In the genomic region with DNA sequence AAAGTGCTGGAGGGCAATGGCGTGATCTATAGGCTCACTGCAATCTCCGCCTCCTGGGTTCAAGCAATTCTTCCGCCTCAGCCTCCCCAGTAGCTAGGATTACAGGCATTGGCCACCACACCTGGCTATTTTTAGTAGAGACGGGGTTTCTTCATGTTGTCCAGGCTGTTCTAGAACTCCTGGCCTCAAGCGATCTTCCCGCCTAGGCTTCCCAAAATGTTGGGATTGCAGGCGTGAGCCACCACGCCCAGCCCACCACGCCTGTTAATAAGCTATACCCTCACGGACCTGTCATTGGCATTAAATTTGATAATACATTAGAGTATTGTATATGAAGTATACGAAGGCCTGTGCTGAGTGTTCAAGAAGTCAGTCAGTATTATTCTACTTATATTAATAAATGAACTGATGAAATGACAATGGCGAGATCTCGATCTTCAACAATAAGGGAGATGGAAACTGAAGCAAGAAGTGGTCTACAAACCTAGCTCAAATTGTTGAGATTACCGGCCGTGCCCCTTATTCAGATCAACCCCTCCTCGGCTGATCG, we compare ENCODE assay signal across 1 cellular context.
A peak's percentile ranks its signal among the peaks of the same experiment; 100 is the strongest.
TF ChIP-seq lines count a peak whose summit lies in the region.

No MANE protein-coding gene starts in this region.

TF ChIP-seq in HepG2, 621 proteins besides CTCF, POLR2A, EP300 and RAD21 (continued from another document):
- TF ChIP-seq, protein P1, sequence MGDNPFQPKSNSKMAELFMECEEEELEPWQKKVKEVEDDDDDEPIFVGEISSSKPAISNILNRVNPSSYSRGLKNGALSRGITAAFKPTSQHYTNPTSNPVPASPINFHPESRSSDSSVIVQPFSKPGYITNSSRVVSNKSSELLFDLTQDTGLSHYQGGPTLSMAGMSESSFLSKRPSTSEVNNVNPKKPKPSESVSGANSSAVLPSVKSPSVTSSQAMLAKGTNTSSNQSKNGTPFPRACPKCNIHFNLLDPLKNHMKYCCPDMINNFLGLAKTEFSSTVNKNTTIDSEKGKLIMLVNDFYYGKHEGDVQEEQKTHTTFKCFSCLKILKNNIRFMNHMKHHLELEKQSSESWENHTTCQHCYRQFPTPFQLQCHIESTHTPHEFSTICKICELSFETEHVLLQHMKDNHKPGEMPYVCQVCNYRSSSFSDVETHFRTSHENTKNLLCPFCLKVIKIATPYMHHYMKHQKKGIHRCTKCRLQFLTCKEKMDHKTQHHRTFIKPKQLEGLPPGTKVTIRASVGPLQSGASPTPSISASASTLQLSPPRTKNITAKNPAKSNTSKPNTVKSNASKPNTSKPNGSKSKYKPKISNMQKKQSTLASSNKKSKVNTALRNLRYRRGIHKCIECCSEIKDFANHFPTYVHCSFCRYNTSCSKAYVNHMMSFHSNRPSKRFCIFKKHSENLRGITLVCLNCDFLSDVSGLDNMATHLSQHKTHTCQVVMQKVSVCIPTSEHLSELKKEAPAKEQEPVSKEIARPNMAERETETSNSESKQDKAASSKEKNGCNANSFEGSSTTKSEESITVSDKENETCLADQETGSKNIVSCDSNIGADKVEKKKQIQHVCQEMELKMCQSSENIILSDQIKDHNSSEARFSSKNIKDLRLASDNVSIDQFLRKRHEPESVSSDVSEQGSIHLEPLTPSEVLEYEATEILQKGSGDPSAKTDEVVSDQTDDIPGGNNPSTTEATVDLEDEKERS (CRISPR knock-in tag; IDR thresholded peaks at IDR 0.05): peak; percentile 60; the same call in 1 of the 2 replicates
- TF ChIP-seq HHEX (CRISPR knock-in tag; IDR thresholded peaks at IDR 0.05): no peak
- TF ChIP-seq, protein P2, sequence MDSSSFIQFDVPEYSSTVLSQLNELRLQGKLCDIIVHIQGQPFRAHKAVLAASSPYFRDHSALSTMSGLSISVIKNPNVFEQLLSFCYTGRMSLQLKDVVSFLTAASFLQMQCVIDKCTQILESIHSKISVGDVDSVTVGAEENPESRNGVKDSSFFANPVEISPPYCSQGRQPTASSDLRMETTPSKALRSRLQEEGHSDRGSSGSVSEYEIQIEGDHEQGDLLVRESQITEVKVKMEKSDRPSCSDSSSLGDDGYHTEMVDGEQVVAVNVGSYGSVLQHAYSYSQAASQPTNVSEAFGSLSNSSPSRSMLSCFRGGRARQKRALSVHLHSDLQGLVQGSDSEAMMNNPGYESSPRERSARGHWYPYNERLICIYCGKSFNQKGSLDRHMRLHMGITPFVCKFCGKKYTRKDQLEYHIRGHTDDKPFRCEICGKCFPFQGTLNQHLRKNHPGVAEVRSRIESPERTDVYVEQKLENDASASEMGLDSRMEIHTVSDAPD (CRISPR knock-in tag; IDR thresholded peaks at IDR 0.05): 0 out of 2 replicates have a peak, but pooled peaks have one; percentile 9
- TF ChIP-seq ZNF619 (CRISPR knock-in tag; IDR thresholded peaks at IDR 0.05): 0 out of 2 replicates have a peak, but pooled peaks have one; percentile 12
- TF ChIP-seq, protein P3, sequence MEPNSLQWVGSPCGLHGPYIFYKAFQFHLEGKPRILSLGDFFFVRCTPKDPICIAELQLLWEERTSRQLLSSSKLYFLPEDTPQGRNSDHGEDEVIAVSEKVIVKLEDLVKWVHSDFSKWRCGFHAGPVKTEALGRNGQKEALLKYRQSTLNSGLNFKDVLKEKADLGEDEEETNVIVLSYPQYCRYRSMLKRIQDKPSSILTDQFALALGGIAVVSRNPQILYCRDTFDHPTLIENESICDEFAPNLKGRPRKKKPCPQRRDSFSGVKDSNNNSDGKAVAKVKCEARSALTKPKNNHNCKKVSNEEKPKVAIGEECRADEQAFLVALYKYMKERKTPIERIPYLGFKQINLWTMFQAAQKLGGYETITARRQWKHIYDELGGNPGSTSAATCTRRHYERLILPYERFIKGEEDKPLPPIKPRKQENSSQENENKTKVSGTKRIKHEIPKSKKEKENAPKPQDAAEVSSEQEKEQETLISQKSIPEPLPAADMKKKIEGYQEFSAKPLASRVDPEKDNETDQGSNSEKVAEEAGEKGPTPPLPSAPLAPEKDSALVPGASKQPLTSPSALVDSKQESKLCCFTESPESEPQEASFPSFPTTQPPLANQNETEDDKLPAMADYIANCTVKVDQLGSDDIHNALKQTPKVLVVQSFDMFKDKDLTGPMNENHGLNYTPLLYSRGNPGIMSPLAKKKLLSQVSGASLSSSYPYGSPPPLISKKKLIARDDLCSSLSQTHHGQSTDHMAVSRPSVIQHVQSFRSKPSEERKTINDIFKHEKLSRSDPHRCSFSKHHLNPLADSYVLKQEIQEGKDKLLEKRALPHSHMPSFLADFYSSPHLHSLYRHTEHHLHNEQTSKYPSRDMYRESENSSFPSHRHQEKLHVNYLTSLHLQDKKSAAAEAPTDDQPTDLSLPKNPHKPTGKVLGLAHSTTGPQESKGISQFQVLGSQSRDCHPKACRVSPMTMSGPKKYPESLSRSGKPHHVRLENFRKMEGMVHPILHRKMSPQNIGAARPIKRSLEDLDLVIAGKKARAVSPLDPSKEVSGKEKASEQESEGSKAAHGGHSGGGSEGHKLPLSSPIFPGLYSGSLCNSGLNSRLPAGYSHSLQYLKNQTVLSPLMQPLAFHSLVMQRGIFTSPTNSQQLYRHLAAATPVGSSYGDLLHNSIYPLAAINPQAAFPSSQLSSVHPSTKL (CRISPR knock-in tag; IDR thresholded peaks at IDR 0.05): no peak
